ENCODE assay signal across 27 cellular contexts in genomic region chr5:173148354-173148753, GRCh38.
"Had no signal": no experiment of that assay in that cellular context is flagged by ENCODE, and none has a peak within 500 bp of the region (broad histone marks: within the 10 kb centered on the region; RNA-seq: fewer than 3 reads in every experiment).

No MANE protein-coding gene starts in this region.

- H3K4me3 ChIP-seq: colonic mucosa, esophagus squamous epithelium, gastrocnemius medialis, heart right ventricle, left lung, lower lobe of right lung, mucosa of descending colon had no signal

- H3K9me3 Mint-ChIP-seq: effector memory CD8-positive, alpha-beta T cell; endodermal cell; memory B cell had no signal

- H3K27me3 Mint-ChIP-seq: dendritic cell treated with granulocyte-macrophage colony-stimulating factor and Interleukin-4, amounts not matched to agents 40 ng/mL and 50 ng/mL, for 4 days; effector memory CD8-positive, alpha-beta T cell; memory B cell; naive B cell had no signal

- H3K4me1 ChIP-seq: colonic mucosa had no signal

- H3K4me3 Mint-ChIP-seq: dendritic cell treated with granulocyte-macrophage colony-stimulating factor and Interleukin-4, amounts not matched to agents 40 ng/mL and 50 ng/mL, for 4 days; effector memory CD8-positive, alpha-beta T cell; endodermal cell; memory B cell; mesothelial cell of epicardium had no signal

- H3K9me3 ChIP-seq: colonic mucosa, esophagus squamous epithelium, gastrocnemius medialis, heart right ventricle, left lung, lower lobe of right lung, mucosa of descending colon had no signal

- ATAC-seq: effector memory CD8-positive, alpha-beta T cell; esophagus mucosa; gastrocnemius medialis; heart right ventricle; left cardiac atrium; left lung; left ventricle myocardium superior; lower lobe of right lung; mucosa of descending colon had no signal

- H3K27ac ChIP-seq: colonic mucosa, epithelial cell of prostate, esophagus squamous epithelium, gastrocnemius medialis, heart right ventricle, left lung, lower lobe of right lung had no signal

- H3K27me3 ChIP-seq: colonic mucosa, esophagus squamous epithelium, gastrocnemius medialis, heart right ventricle, left lung had no signal

- DNase-seq: colonic mucosa; cortex of kidney; effector CD8-positive, alpha-beta T cell; effector memory CD8-positive, alpha-beta T cell; endodermal cell; erythroblast; esophagus squamous epithelium; foreskin fibroblast; foreskin melanocyte; gastrocnemius medialis; glutamatergic neuron; head of caudate nucleus; heart right ventricle; hippocampal formation; left cardiac atrium; left lung; left ventricle myocardium superior; lower lobe of right lung; mammary epithelial cell; mesendoderm; mucosa of descending colon; naive B cell had no signal

- H3K27ac Mint-ChIP-seq: dendritic cell treated with granulocyte-macrophage colony-stimulating factor and Interleukin-4, amounts not matched to agents 40 ng/mL and 50 ng/mL, for 4 days; endodermal cell; memory B cell; mesothelial cell of epicardium had no signal

- H3K36me3 ChIP-seq: colonic mucosa had no signal
